26 cellular contexts compared by ENCODE assay signal in genomic region chr15:36811903-36812302, GRCh38.
"Had no signal": no experiment of that assay in that cellular context is flagged by ENCODE, and none has a peak within 500 bp of the region (broad histone marks: within the 10 kb centered on the region; RNA-seq: fewer than 3 reads in every experiment).

No MANE protein-coding gene starts in this region.

- H3K27ac Mint-ChIP-seq: naive thymus-derived CD8-positive, alpha-beta T cell; progenitor cell of endocrine pancreas; stimulated activated naive B cell treated with anti-CD40 and anti-IgM and Interleukin-4, amounts not matched to agents 10 μg/mL and 1 μg/mL and 100 μg/mL, for 72 hours; stimulated activated naive CD8-positive, alpha-beta T cell treated with anti-CD3 and anti-CD28 coated beads, Interleukin-15, amount 100 ng/mL, for 72 hours had no signal

- H3K36me3 ChIP-seq: left lung, pancreas, thoracic aorta, transverse colon had no signal

- H3K9me3 ChIP-seq: heart right ventricle, left lung, pancreas, thoracic aorta, transverse colon had no signal

- H3K4me1 ChIP-seq: left lung had no signal

- H3K4me1 Mint-ChIP-seq: naive thymus-derived CD8-positive, alpha-beta T cell; neural crest cell; stimulated activated naive CD8-positive, alpha-beta T cell treated with anti-CD3 and anti-CD28 coated beads, Interleukin-15, amount 100 ng/mL, for 72 hours had no signal

- FAIRE-seq: islet of Langerhans, pancreas had no signal

- H3K27ac ChIP-seq: coronary artery, dorsolateral prefrontal cortex, left lung, pancreas, skin epidermis, thoracic aorta had no signal

- H3K27me3 ChIP-seq: dorsolateral prefrontal cortex, heart right ventricle, left lung, pancreas, transverse colon had no signal

- DNase-seq: caudate nucleus; dorsolateral prefrontal cortex; effector CD8-positive, alpha-beta T cell; foreskin fibroblast; heart right ventricle; hypothalamus; kidney glomerular epithelial cell; left lung; mesendoderm; naive thymus-derived CD8-positive, alpha-beta T cell; pancreas; stimulated activated CD4-positive, alpha-beta T cell treated with anti-CD3 and anti-CD28 coated beads, Interleukin-2, amount 100 ng/mL, for 24 hours; stimulated activated CD4-positive, alpha-beta T cell treated with anti-CD3 and anti-CD28 coated beads, Interleukin-4, amount 100 ng/mL, for 4 hours; stimulated activated naive B cell treated with anti-CD40 and anti-IgM and Interleukin-4, amounts not matched to agents 10 μg/mL and 1 μg/mL and 100 μg/mL, for 72 hours; stimulated activated naive CD8-positive, alpha-beta T cell treated with anti-CD3 and anti-CD28 coated beads, Interleukin-15, amount 100 ng/mL, for 72 hours; substantia nigra; transverse colon had no signal

- H3K4me3 Mint-ChIP-seq: naive thymus-derived CD8-positive, alpha-beta T cell; neural crest cell; stimulated activated naive B cell treated with anti-CD40 and anti-IgM and Interleukin-4, amounts not matched to agents 10 μg/mL and 1 μg/mL and 100 μg/mL, for 72 hours; stimulated activated naive CD8-positive, alpha-beta T cell treated with anti-CD3 and anti-CD28 coated beads, Interleukin-15, amount 100 ng/mL, for 72 hours had no signal

- ATAC-seq: esophagus mucosa; heart right ventricle; left lung; naive thymus-derived CD8-positive, alpha-beta T cell; pancreas; sciatic nerve; stimulated activated naive B cell treated with anti-CD40 and anti-IgM and Interleukin-4, amounts not matched to agents 10 μg/mL and 1 μg/mL and 100 μg/mL, for 72 hours; stimulated activated naive CD8-positive, alpha-beta T cell treated with anti-CD3 and anti-CD28 coated beads, Interleukin-15, amount 100 ng/mL, for 72 hours had no signal

- H3K9me3 Mint-ChIP-seq: naive thymus-derived CD8-positive, alpha-beta T cell; neural crest cell; stimulated activated naive B cell treated with anti-CD40 and anti-IgM and Interleukin-4, amounts not matched to agents 10 μg/mL and 1 μg/mL and 100 μg/mL, for 72 hours; stimulated activated naive CD8-positive, alpha-beta T cell treated with anti-CD3 and anti-CD28 coated beads, Interleukin-15, amount 100 ng/mL, for 72 hours had no signal

- H3K27me3 Mint-ChIP-seq: naive thymus-derived CD8-positive, alpha-beta T cell; progenitor cell of endocrine pancreas; stimulated activated naive B cell treated with anti-CD40 and anti-IgM and Interleukin-4, amounts not matched to agents 10 μg/mL and 1 μg/mL and 100 μg/mL, for 72 hours; stimulated activated naive CD8-positive, alpha-beta T cell treated with anti-CD3 and anti-CD28 coated beads, Interleukin-15, amount 100 ng/mL, for 72 hours had no signal

- H3K4me3 ChIP-seq: coronary artery, dorsolateral prefrontal cortex, heart right ventricle, left lung, lung, pancreas, skin epidermis, thoracic aorta, transverse colon had no signal
